ENCODE assay signal across 9 cellular contexts in the genomic region with DNA sequence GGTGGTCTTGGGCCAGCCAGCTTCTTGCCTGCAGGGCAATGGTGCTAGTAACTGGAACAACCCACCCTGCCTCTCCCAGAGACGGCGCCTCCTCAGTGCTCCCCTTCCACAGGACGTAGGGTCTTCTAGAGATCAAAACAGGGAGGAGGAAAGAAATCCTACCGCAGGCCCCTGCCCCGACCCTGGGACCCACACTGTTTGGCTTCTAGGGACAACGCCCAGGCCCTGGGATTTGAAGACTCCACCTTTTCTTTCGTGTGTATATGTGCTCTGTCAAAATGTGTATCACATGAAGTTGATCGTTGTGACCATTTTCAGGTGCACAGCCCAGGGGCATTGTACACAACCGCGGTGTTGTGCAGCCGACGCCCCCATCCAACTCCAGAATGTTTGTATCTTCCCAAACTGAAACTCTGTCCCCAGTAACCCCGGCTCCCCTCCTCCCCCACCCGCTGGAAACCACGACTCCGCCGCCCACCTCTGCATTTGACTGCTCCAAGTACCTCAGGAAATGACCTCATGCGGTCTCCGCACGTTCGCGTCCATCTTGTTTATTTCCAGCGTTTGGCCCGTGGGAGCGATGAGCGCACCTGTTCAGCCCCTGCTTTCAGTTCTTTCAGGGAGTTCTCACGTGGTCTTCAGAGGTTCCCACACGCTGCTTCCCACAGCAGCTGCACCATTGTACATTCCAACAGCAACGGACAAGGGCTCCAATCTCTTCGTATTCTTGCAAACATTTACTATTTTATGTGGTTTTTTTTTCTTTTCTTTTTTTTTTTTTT. TPM values are rescaled to one million over a fixed set of nuclear protein-coding genes. Genes with fewer than 3 reads are reported as not detected.
A peak's percentile ranks its signal among the peaks of the same experiment; 100 is the strongest.
DNase-seq lines count a peak whose midpoint lies in the region; ATAC-seq and TF ChIP-seq lines count a peak whose summit lies in the region.
"Had no signal": no experiment of that assay in that cellular context is flagged by ENCODE, and none has a peak within 500 bp of the region (broad histone marks: within the 10 kb centered on the region; RNA-seq: fewer than 3 reads in every experiment).

No MANE protein-coding gene starts in this region.

- H3K4me1 Mint-ChIP-seq in CD4-positive, CD25-positive, alpha-beta regulatory T cell: peaks cover 0 to 37% (median 7%) of the 10 kb centered on the region in 4 donors

- H3K4me3 ChIP-seq in CD4-positive, CD25-positive, alpha-beta regulatory T cell (ENCODE audit: low read depth, low read length): peak overlapping the region; percentile 75
- H3K4me3 ChIP-seq in choroid plexus epithelial cell (ENCODE audit: low read depth, low read length): no peak overlapping the region
- H3K4me3 ChIP-seq: left lung had no signal

- H3K27ac ChIP-seq in CD4-positive, CD25-positive, alpha-beta regulatory T cell (ENCODE audit: insufficient read depth, low read length, poor library complexity, severe bottlenecking): no peak overlapping the region
- H3K27ac ChIP-seq: left lung had no signal

- H3K4me1 ChIP-seq in CD4-positive, CD25-positive, alpha-beta regulatory T cell (ENCODE audit: control insufficient read depth, insufficient read depth, low read length, poor library complexity, severe bottlenecking): peaks cover 44% of the 10 kb centered on the region

- ATAC-seq in CD4-positive, CD25-positive, alpha-beta regulatory T cell (ENCODE audit: low read depth in 2 of 2): peak; percentile 48 to 53
- ATAC-seq in GM19351 (IDR thresholded peaks at IDR 0.05; ENCODE audit: unreplicated experiment): peak; percentile 51
- peak; percentile 46 for ATAC-seq in HG03469 (IDR thresholded peaks at IDR 0.05; ENCODE audit: unreplicated experiment)

- peak; percentile 54 to 75 (median 63) for DNase-seq in CD4-positive, CD25-positive, alpha-beta regulatory T cell
- DNase-seq in T-helper 9 cell (peak; percentile 49), choroid plexus epithelial cell (ENCODE audit: low read depth) (peak; percentile 11), AG08396 (ENCODE audit: low spot score) (no peak), OCI-M1 (lab: John Stamatoyannopoulos, UW) (no peak)
- peak; percentile 47 to 68 (median 48) for DNase-seq in stimulated activated CD4-positive, alpha-beta T cell treated with anti-CD3 and anti-CD28 coated beads, TNF-alpha, amount 100 ng/mL, for 24 hours (ENCODE audit: low read depth in 3 of 3)

- H3K9me3 Mint-ChIP-seq in CD4-positive, CD25-positive, alpha-beta regulatory T cell: peaks cover 0 to 16% (median 2%) of the 10 kb centered on the region in 7 donors

- peaks cover 16 to 17% of the 10 kb centered on the region in 2 experiments for H3K9me3 ChIP-seq in CD4-positive, CD25-positive, alpha-beta regulatory T cell (ENCODE audit: control insufficient read depth in 2 of 2, low read length in 2 of 2)

- no peaks in the 10 kb centered on the region for H3K36me3 ChIP-seq in CD4-positive, CD25-positive, alpha-beta regulatory T cell (ENCODE audit: control insufficient read depth, insufficient read depth, low read length)
- H3K36me3 ChIP-seq: left lung had no signal

- peaks cover 4% of the 10 kb centered on the region for H3K36me3 Mint-ChIP-seq in CD4-positive, CD25-positive, alpha-beta regulatory T cell

- no peak for TF ChIP-seq CTCF in choroid plexus epithelial cell (conservative IDR thresholded peaks at IDR 0.05; ENCODE audit: low read depth, low read length)

- H3K27ac Mint-ChIP-seq in CD4-positive, CD25-positive, alpha-beta regulatory T cell: peak overlapping the region; percentile 84 to 94 (median 86)

- peak overlapping the region in 3 of 4 donors; percentile 52 to 94 (median 88) for H3K4me3 Mint-ChIP-seq in CD4-positive, CD25-positive, alpha-beta regulatory T cell

- H3K27me3 ChIP-seq in CD4-positive, CD25-positive, alpha-beta regulatory T cell (ENCODE audit: control insufficient read depth, insufficient read depth, low read length): peaks cover 20% of the 10 kb centered on the region

- H3K27me3 Mint-ChIP-seq in CD4-positive, CD25-positive, alpha-beta regulatory T cell: peaks cover 78% of the 10 kb centered on the region

RNA-seq across cellular contexts. Expression of a gene that starts 3.4 kb away (rescaled TPM):
- total RNA-seq in CD4-positive, CD25-positive, alpha-beta regulatory T cell: not detected
- not detected for polyA plus RNA-seq in CD4-positive, CD25-positive, alpha-beta regulatory T cell
- total RNA-seq: left lung had no signal

RNA-seq across cellular contexts. Expression of a gene that starts 57.7 kb away (rescaled TPM):
- total RNA-seq in CD4-positive, CD25-positive, alpha-beta regulatory T cell: 4.1 TPM
- under 1 TPM in 3 of 4 donors, not detected in 1; 0.06 to 0.34 (median 0.32) TPM for polyA plus RNA-seq in CD4-positive, CD25-positive, alpha-beta regulatory T cell

Comparison
In these comparisons a context has a peak if more than half of its experiments do, and no peak if none do; other contexts are left out.
1. DNase-seq: peak in CD4-positive, CD25-positive, alpha-beta regulatory T cell (3 of 3), T-helper 9 cell (single experiment), choroid plexus epithelial cell (single experiment) and stimulated activated CD4-positive, alpha-beta T cell treated with anti-CD3 and anti-CD28 coated beads, TNF-alpha, amount 100 ng/mL, for 24 hours (3 of 3); none in AG08396 (single experiment) and OCI-M1 (single experiment).
2. Peak in every context shown above with its lines, with median percentiles within 50 percentile points of each other: ATAC-seq.